ENCODE assay signal across 13 cellular contexts in genomic region chr15:67013696-67014095, GRCh38. TPM values are rescaled to one million over a fixed set of nuclear protein-coding genes. Genes with fewer than 3 reads are reported as not detected.
DNase-seq lines count a peak whose midpoint lies in the region; ATAC-seq and TF ChIP-seq lines count a peak whose summit lies in the region.
"Had no signal": no experiment of that assay in that cellular context is flagged by ENCODE, and none has a peak within 500 bp of the region (broad histone marks: within the 10 kb centered on the region; RNA-seq: fewer than 3 reads in every experiment).

No MANE protein-coding gene starts in this region.

- in situ Hi-C loops in brain microvascular endothelial cell (cut with HindIII; ENCODE audit: low pct_ligation_motif_present, low sequenced_read_pairs): no loop called here

- TF ChIP-seq CTCF in brain microvascular endothelial cell (IDR thresholded peaks at IDR 0.05; ENCODE audit: low read depth, low read length, missing control alignments): no peak

- no peak overlapping the region for H3K27ac ChIP-seq in brain microvascular endothelial cell
- H3K27ac ChIP-seq: prostate gland had no signal

- intact Hi-C loops in Right ventricle myocardium inferior (cut with DNase I): no loop called here
- intact Hi-C loops in cardiac septum (cut with DNase I): no loop called here

- H3K27me3 ChIP-seq in brain microvascular endothelial cell (replicated peaks): no peaks in the 10 kb centered on the region
- H3K27me3 ChIP-seq: breast epithelium had no signal

- DNase-seq in Right ventricle myocardium inferior (ENCODE audit: missing footprints): peak; percentile 73
- no peak for DNase-seq in cardiac septum (ENCODE audit: low spot score)
- DNase-seq in brain microvascular endothelial cell: peak; percentile 56
- peak; percentile 64 for DNase-seq in iPS-NIHi7 (ENCODE audit: extremely low spot score)
- DNase-seq in SK-N-DZ (ENCODE audit: low spot score): no peak
- DNase-seq in cerebellar nuclear complex (lab: John Stamatoyannopoulos, UW): no peak
- no peak for DNase-seq in NCI-H2227 treated with DMSO at 0.1 percent for 48 hours (lab: John Stamatoyannopoulos, UW)
- DNase-seq: NCI-H1417; SIG-M5; stimulated activated CD8-positive, alpha-beta memory T cell treated with anti-CD3 and anti-CD28 coated beads, Interleukin-4, amount 100 ng/mL, for 48 hours had no signal

- no peak overlapping the region for H3K4me3 ChIP-seq in brain microvascular endothelial cell (ENCODE audit: low read depth, low read length)
- H3K4me3 ChIP-seq: breast epithelium, prostate gland had no signal

- H3K36me3 ChIP-seq in brain microvascular endothelial cell (replicated peaks): no peaks in the 10 kb centered on the region
- H3K36me3 ChIP-seq: breast epithelium, prostate gland had no signal

- peak; percentile 47 for ATAC-seq in Right ventricle myocardium inferior
- no peak for ATAC-seq in GM21529 (IDR thresholded peaks at IDR 0.05; ENCODE audit: unreplicated experiment)

RNA-seq across cellular contexts. Expression of gene SMAD3, which starts 51.7 kb away (rescaled TPM):
- total RNA-seq in Right ventricle myocardium inferior (18.0 TPM), cardiac septum (18.4 TPM)
- polyA plus RNA-seq in SK-N-DZ (2014; cell fraction: cytosol; rRNA removed): 9.6 and 9.9 TPM in 2 replicates
- polyA plus RNA-seq in SK-N-DZ (2014; cell fraction: nucleus; rRNA removed): 9.2 and 14.6 TPM in 2 replicates

Comparison
In these comparisons a context has a peak if more than half of its experiments do, and no peak if none do; other contexts are left out.
1. DNase-seq: peak in Right ventricle myocardium inferior (single experiment), brain microvascular endothelial cell (single experiment) and iPS-NIHi7 (single experiment); none in cardiac septum (single experiment), SK-N-DZ (single experiment), cerebellar nuclear complex (0 of 2) and NCI-H2227 treated with DMSO at 0.1 percent for 48 hours (single experiment).